ENCODE assay signal across 8 cellular contexts in the genomic region with DNA sequence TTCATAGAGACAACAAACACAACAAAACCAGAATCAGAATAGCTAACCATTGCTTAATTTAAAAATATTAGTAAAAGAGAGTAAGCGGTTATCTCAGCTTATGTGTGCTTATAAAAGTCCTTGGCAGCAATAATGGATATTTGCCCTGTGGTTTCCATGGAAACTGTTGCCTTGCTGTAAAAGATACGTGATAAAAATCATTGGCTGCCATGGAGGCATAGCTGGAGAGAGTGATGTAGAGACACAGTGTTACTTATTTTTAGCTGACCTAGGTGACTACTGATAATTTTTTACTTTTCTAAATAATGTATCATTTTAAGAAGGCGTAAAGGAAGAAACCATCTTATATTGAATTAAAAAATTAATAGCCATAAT.
A peak's percentile ranks its signal among the peaks of the same experiment; 100 is the strongest.
DNase-seq lines count a peak whose midpoint lies in the region; ATAC-seq, FAIRE-seq and TF ChIP-seq lines count a peak whose summit lies in the region.

No MANE protein-coding gene starts in this region.

- TF ChIP-seq CTCF in 22Rv1 (IDR thresholded peaks at IDR 0.05) = no peak
- TF ChIP-seq CTCF in spleen (IDR thresholded peaks at IDR 0.05 in 8 of 11, conservative IDR thresholded peaks at IDR 0.05 in 3 of 11) = no peak

- H3K27me3 ChIP-seq in Karpas-422 (ENCODE audit: low read length) (no peaks in the 10 kb centered on the region), spleen (replicated peaks in 1 of 7) (no peaks in the 10 kb centered on the region)

- intact Hi-C loops in spleen (cut with DNase I; ENCODE audit: low total_unique reads) = no loop called here

- H3K4me2 ChIP-seq in Karpas-422 (ENCODE audit: low read depth, low read length, poor library complexity, severe bottlenecking) = peak overlapping the region; percentile 56

- 65 to 77% (median 68%) methylated on average over 3 of the region's 3 CpGs for WGBS in spleen, 5 donors

- DNase-seq in Karpas-422 (peak; percentile 73), SW480 (ENCODE audit: low spot score) (peak; percentile 69), spleen (no peak), OCI-M2 (lab: John Stamatoyannopoulos, UW; ENCODE audit: unreplicated experiment) (no peak)

- H3K9ac ChIP-seq in Karpas-422 (ENCODE audit: low read length) = no peak overlapping the region

- H2AFZ ChIP-seq in Karpas-422 (ENCODE audit: low read length) = no peak overlapping the region

- H3K4me3 ChIP-seq in Karpas-422 (ENCODE audit: low read length) = no peak overlapping the region
- H3K4me3 ChIP-seq in spleen = no peak overlapping the region

- no peaks in the 10 kb centered on the region for H4K20me1 ChIP-seq in Karpas-422 (ENCODE audit: insufficient read depth, low read depth, low read length)

- no peaks in the 10 kb centered on the region for H3K9me3 ChIP-seq in Karpas-422 (ENCODE audit: low read length)
- peaks cover 0 to 4% (median 0%) of the 10 kb centered on the region in 8 donors for H3K9me3 ChIP-seq in spleen

- peaks cover 28% of the 10 kb centered on the region for H3K4me1 ChIP-seq in Karpas-422 (ENCODE audit: low read length)
- H3K4me1 ChIP-seq in spleen = peaks cover 0 to 12% (median 0%) of the 10 kb centered on the region in 6 donors

- 0 out of 2 replicates have a peak, but pooled peaks cover 4% of the 10 kb centered on the region for H3K36me3 ChIP-seq in Karpas-422 (ENCODE audit: insufficient read depth, low read length)
- no peaks in the 10 kb centered on the region for H3K36me3 ChIP-seq in spleen

- no peak for TF ChIP-seq POLR2A in spleen (IDR thresholded peaks at IDR 0.05)

- H3K27ac ChIP-seq in 22Rv1 (peak overlapping the region; percentile 45), Karpas-422 (ENCODE audit: low read length) (peak overlapping the region; percentile 39), spleen (peak overlapping the region in 2 of 8 donors; percentile 7 to 16)

- peak; percentile 97 for FAIRE-seq in islet of Langerhans (lab: Jason Lieb, UNC)

- no peak for ATAC-seq in GM21576 (IDR thresholded peaks at IDR 0.05; ENCODE audit: unreplicated experiment)
- ATAC-seq in HG02798 (IDR thresholded peaks at IDR 0.05; ENCODE audit: poor library complexity, unreplicated experiment) = no peak

- H3K9me2 ChIP-seq in Karpas-422 (replicated peaks; ENCODE audit: insufficient read depth, low read length) = no peaks in the 10 kb centered on the region

- peaks cover 35% of the 10 kb centered on the region for H3K79me2 ChIP-seq in Karpas-422 (ENCODE audit: low read length)

Comparison
In these comparisons a context has a peak if more than half of its experiments do, and no peak if none do; other contexts are left out.
1. DNase-seq: peak in Karpas-422 (single experiment) and SW480 (single experiment); none in spleen (single experiment) and OCI-M2 (single experiment).